32 cellular contexts compared by ENCODE assay signal in the genomic region with DNA sequence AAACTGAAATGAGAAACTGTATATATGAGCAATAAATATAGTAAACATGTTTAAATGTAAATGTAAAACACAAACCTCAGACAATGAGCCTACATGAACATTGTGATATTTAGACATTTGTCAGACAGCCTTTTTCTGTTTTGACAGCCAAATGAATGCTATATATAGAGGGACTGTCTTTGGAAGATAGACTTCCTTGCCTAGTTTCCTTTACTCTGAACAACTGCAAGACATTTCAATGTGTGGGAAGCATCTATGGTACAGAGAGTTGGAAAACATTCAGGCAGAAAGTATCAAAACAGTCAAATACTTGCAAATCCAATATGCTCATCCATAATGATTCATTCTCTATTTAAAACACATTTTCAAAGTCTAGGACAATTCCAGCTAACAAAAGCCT. TPM values are rescaled to one million over a fixed set of nuclear protein-coding genes. Genes with fewer than 3 reads are reported as not detected.
"Had no signal": no experiment of that assay in that cellular context is flagged by ENCODE, and none has a peak within 500 bp of the region (broad histone marks: within the 10 kb centered on the region; RNA-seq: fewer than 3 reads in every experiment).

No MANE protein-coding gene starts in this region.

- H3K4me1 ChIP-seq: gastrocnemius medialis had no signal

- H3K9me3 ChIP-seq: gastrocnemius medialis had no signal

- H3K36me3 Mint-ChIP-seq: activated CD4-positive, alpha-beta memory T cell treated with anti-CD3 and anti-CD28 coated beads for 36 hours; activated naive CD8-positive, alpha-beta T cell had no signal

- H3K4me3 Mint-ChIP-seq: activated B cell treated with CpG ODN at 0.5 μM for 24 hours; activated CD4-positive, alpha-beta memory T cell treated with anti-CD3 and anti-CD28 coated beads for 36 hours; activated naive CD8-positive, alpha-beta T cell; activated T-cell treated with anti-CD3 and anti-CD28 coated beads, Interleukin-2, amount 50 U/mL, for 4 hours; activated T-helper 17 cell treated with anti-CD3 and anti-CD28 coated beads, Interleukin-2, amount 50 U/mL, for 72 hours; central memory CD8-positive, alpha-beta T cell; dendritic cell treated with granulocyte-macrophage colony-stimulating factor and Interleukin-4, amounts not matched to agents 40 ng/mL and 50 ng/mL, for 4 days; endodermal cell; T-helper 17 cell; T-helper 2 cell treated with Interferon-gamma antibody and Interleukin-4, amounts not matched to agents 5 μg/mL and 100 μg/mL, for 36 hours had no signal

- DNase-seq: activated B cell treated with CpG ODN at 0.5 μM for 24 hours; activated CD4-positive, alpha-beta memory T cell treated with anti-CD3 and anti-CD28 coated beads for 36 hours; activated CD4-positive, alpha-beta T cell treated with anti-CD3 and anti-CD28 coated beads for 48 hours; activated CD4-positive, alpha-beta T cell treated with anti-CD3 and anti-CD28 coated beads, Interleukin-2, amount 50 U/mL, for 1 hour; activated CD8-positive, alpha-beta memory T cell treated with anti-CD3 and anti-CD28 coated beads, Interleukin-2, amount 50 U/mL, for 48 hours; activated effector memory CD4-positive, alpha-beta T cell treated with Interleukin-2 at 50 U/mL for 16 hours; activated gamma-delta T cell treated with Interleukin-2 at 50 U/mL for 16 hours; activated naive CD4-positive, alpha-beta T cell treated with anti-CD3 and anti-CD28 coated beads, Interleukin-2, amount 50 U/mL, for 16 hours; activated naive CD4-positive, alpha-beta T cell treated with Interleukin-2 at 50 U/mL for 16 hours; activated T-cell treated with anti-CD3 and anti-CD28 coated beads, Interleukin-2, amount 50 U/mL, for 4 hours; amniotic stem cell; brain microvascular endothelial cell; dorsolateral prefrontal cortex; effector memory CD4-positive, alpha-beta T cell; endodermal cell; foreskin keratinocyte; gastrocnemius medialis; glutamatergic neuron; T-helper 1 cell; T-helper 17 cell; T1000; WERI-Rb-1 had no signal

- H3K27me3 ChIP-seq: brain microvascular endothelial cell, dorsolateral prefrontal cortex, foreskin keratinocyte had no signal

- H3K27ac Mint-ChIP-seq: activated B cell treated with CpG ODN at 0.5 μM for 24 hours; activated CD4-positive, alpha-beta memory T cell treated with anti-CD3 and anti-CD28 coated beads for 36 hours; activated naive CD8-positive, alpha-beta T cell; activated T-helper 17 cell treated with anti-CD3 and anti-CD28 coated beads, Interleukin-2, amount 50 U/mL, for 72 hours; dendritic cell treated with granulocyte-macrophage colony-stimulating factor and Interleukin-4, amounts not matched to agents 40 ng/mL and 50 ng/mL, for 4 days; endodermal cell; T-helper 17 cell; T-helper 2 cell treated with Interferon-gamma antibody and Interleukin-4, amounts not matched to agents 5 μg/mL and 100 μg/mL, for 36 hours had no signal

- H3K27ac ChIP-seq: brain microvascular endothelial cell, coronary artery, dorsolateral prefrontal cortex, foreskin keratinocyte, gastrocnemius medialis, WERI-Rb-1 had no signal

- ATAC-seq: activated CD4-positive, CD25-positive, alpha-beta regulatory T cell treated with anti-CD3 and anti-CD28 coated beads, Interleukin-2, amount 50 U/mL, for 24 hours; activated T-cell treated with anti-CD3 and anti-CD28 coated beads, Interleukin-2, amount 50 U/mL, for 4 hours; activated T-helper 17 cell treated with anti-CD3 and anti-CD28 coated beads, Interleukin-2, amount 50 U/mL, for 72 hours; esophagus mucosa; foreskin keratinocyte; gastrocnemius medialis; T-helper 17 cell had no signal

- H3K9me3 Mint-ChIP-seq: activated B cell treated with CpG ODN at 0.5 μM for 24 hours; central memory CD8-positive, alpha-beta T cell; dendritic cell treated with granulocyte-macrophage colony-stimulating factor and Interleukin-4, amounts not matched to agents 40 ng/mL and 50 ng/mL, for 4 days; endodermal cell had no signal

- FAIRE-seq: astrocyte, bronchial epithelial cell had no signal

- H3K4me3 ChIP-seq: coronary artery, dorsolateral prefrontal cortex, gastrocnemius medialis had no signal

- H3K4me1 Mint-ChIP-seq: activated B cell treated with CpG ODN at 0.5 μM for 24 hours; activated T-helper 17 cell treated with anti-CD3 and anti-CD28 coated beads, Interleukin-2, amount 50 U/mL, for 72 hours; central memory CD8-positive, alpha-beta T cell; endodermal cell; T-helper 17 cell had no signal

- H3K36me3 ChIP-seq: brain microvascular endothelial cell, gastrocnemius medialis, WERI-Rb-1 had no signal

RNA-seq across cellular contexts. Expression of a gene that starts 31.7 kb away (rescaled TPM):
- total RNA-seq: activated CD4-positive, alpha-beta memory T cell treated with anti-CD3 and anti-CD28 coated beads for 36 hours; activated T-helper 17 cell treated with anti-CD3 and anti-CD28 coated beads, Interleukin-2, amount 50 U/mL, for 72 hours; T-helper 17 cell had no signal
